In the genomic region with DNA sequence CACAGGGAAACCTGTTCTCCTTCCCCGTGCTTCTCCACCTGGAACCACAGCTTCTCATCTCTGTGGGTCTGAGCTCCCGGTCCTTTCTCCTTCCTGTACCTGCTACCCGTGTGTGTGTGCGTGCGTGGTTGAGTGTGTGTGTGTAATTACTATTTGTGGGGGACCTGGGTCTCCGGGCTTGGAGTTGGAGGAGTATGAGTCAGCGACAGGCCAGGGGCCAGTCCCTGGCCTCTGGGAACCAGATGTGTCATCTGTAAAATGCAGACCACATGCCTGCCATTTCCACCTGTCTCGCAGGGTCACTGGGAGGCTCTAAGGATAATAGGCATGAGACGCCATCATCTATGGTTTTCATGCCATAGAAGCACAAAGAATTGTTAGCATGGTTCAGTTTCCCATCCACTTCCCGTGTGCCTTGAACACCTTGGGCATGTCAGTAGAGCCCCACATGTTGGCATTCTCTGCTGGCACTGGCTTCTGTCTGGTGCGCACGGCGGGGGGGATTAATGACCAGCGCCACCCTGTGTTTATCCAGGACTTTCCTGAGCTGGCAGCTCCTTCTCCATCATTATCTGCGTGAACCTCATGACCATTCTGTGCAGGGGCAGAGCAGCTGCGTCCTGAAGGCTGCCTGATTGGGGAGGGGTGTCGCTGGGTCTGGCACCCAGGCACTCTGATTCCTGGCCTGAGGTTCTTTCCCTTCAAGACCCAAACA, we compare ENCODE assay signal across 10 cellular contexts. TPM values are rescaled to one million over a fixed set of nuclear protein-coding genes. Genes with fewer than 3 reads are reported as not detected.
DNase-seq lines count a peak whose midpoint lies in the region; ATAC-seq and TF ChIP-seq lines count a peak whose summit lies in the region.
"Had no signal": no experiment of that assay in that cellular context is flagged by ENCODE, and none has a peak within 500 bp of the region (broad histone marks: within the 10 kb centered on the region; RNA-seq: fewer than 3 reads in every experiment).

No MANE protein-coding gene starts in this region.

- H3K27ac ChIP-seq in OCI-LY7 (ENCODE audit: low read depth, low read length, poor library complexity, severe bottlenecking) (no peak overlapping the region), WERI-Rb-1 (no peak overlapping the region), thyroid gland (no peak overlapping the region)

- CTCF ChIA-PET in Calu3 (lab: Charles Lee): interaction anchor here (0.6 kb wide), 1 partner anchor 1134 kb away, joined by 3 read pairs; no protein-coding TSS in a partner anchor
- CTCF ChIA-PET in OCI-LY7 (lab: Charles Lee; ENCODE audit: unreplicated experiment): no interaction called here

- TF ChIP-seq POLR2A in thyroid gland (IDR thresholded peaks at IDR 0.05): no peak

- POLR2A ChIA-PET in OCI-LY7 (lab: Charles Lee): no interaction called here

- 63 to 69% methylated on average over 14 to 17 of the region's 17 CpGs for WGBS in thyroid gland, 2 donors

- no peak for ATAC-seq in HG02763 (IDR thresholded peaks at IDR 0.05; ENCODE audit: unreplicated experiment)

- H3K36me3 ChIP-seq in OCI-LY7 (ENCODE audit: insufficient read depth, low read length): no peaks in the 10 kb centered on the region
- peaks cover 12% of the 10 kb centered on the region for H3K36me3 ChIP-seq in WERI-Rb-1
- H3K36me3 ChIP-seq in thyroid gland: no peaks in the 10 kb centered on the region

- intact Hi-C loops in Calu3 (cut with micrococcal nuclease; ENCODE audit: unreplicated experiment) (no loop called here), OCI-LY7 (cut with micrococcal nuclease; ENCODE audit: unreplicated experiment) (no loop called here), thyroid gland (cut with DNase I) (loop anchor here (10.0 kb wide), 1 partner anchor 51 kb away; no protein-coding TSS in a partner anchor)

- H3K4me1 ChIP-seq in OCI-LY7 (ENCODE audit: insufficient read depth, low read length, poor library complexity, severe bottlenecking) (no peaks in the 10 kb centered on the region), thyroid gland (peaks cover 19 to 24% of the 10 kb centered on the region in 2 donors)

- no peaks in the 10 kb centered on the region for H3K79me2 ChIP-seq in OCI-LY7 (ENCODE audit: insufficient read depth, low read depth, low read length)

- no peak overlapping the region for H2AFZ ChIP-seq in OCI-LY7 (ENCODE audit: low read length)

- H3K4me3 ChIP-seq in OCI-LY7 (ENCODE audit: low read depth, low read length, poor library complexity, severe bottlenecking) (no peak overlapping the region), epithelial cell of esophagus (ENCODE audit: low read length) (peak overlapping the region; percentile 97), WERI-Rb-1 (ENCODE audit: low read depth, low read length) (no peak overlapping the region), thyroid gland (replicated peaks in 1 of 3) (no peak overlapping the region)

- no peaks in the 10 kb centered on the region for H3K9me2 ChIP-seq in OCI-LY7 (ENCODE audit: insufficient read depth, low read length)

- H3K9me3 Mint-ChIP-seq in Calu3 (ENCODE audit: low read depth, unreplicated experiment) (no peaks in the 10 kb centered on the region), osteocyte (ENCODE audit: unreplicated experiment) (no peaks in the 10 kb centered on the region)

- H3K27me3 ChIP-seq in WERI-Rb-1 (ENCODE audit: insufficient read depth, low read depth, severe bottlenecking) (no peaks in the 10 kb centered on the region), thyroid gland (no peaks in the 10 kb centered on the region)
- H3K27me3 ChIP-seq: Peyer's patch had no signal

- H3K27ac Mint-ChIP-seq in Calu3 (ENCODE audit: unreplicated experiment): no peak overlapping the region
- peak overlapping the region; percentile 56 for H3K27ac Mint-ChIP-seq in osteocyte (ENCODE audit: unreplicated experiment)

- no peaks in the 10 kb centered on the region for H3K9me3 ChIP-seq in OCI-LY7 (ENCODE audit: low read length)
- H3K9me3 ChIP-seq in WERI-Rb-1 (ENCODE audit: severe bottlenecking): no peaks in the 10 kb centered on the region
- no peaks in the 10 kb centered on the region for H3K9me3 ChIP-seq in thyroid gland
- H3K9me3 ChIP-seq: Peyer's patch had no signal

- H3K4me2 ChIP-seq in OCI-LY7 (ENCODE audit: low read length): no peak overlapping the region

- TF ChIP-seq CTCF in Calu3 (IDR thresholded peaks at IDR 0.05; ENCODE audit: unreplicated experiment) (no peak), OCI-LY7 (conservative IDR thresholded peaks at IDR 0.05; ENCODE audit: low read length) (peak; percentile 35; the same call in 1 of the 2 replicates), epithelial cell of esophagus (IDR thresholded peaks at IDR 0.05; ENCODE audit: insufficient read depth, low read depth, low read length, missing control alignments) (no peak), osteocyte (IDR thresholded peaks at IDR 0.05) (no peak), WERI-Rb-1 (IDR thresholded peaks at IDR 0.05; ENCODE audit: low read depth, low read length) (no peak), thyroid gland (IDR thresholded peaks at IDR 0.05) (no peak)

- no TSS peak for BruUV-seq in Calu3 (replicated peaks; lab: Mats Ljungman, UMichigan)
- no TSS peak for BruUV-seq in OCI-LY7 (replicated peaks; lab: Mats Ljungman, UMichigan)

- H3K4me1 Mint-ChIP-seq in Calu3 (ENCODE audit: low read depth, unreplicated experiment) (peaks cover 19% of the 10 kb centered on the region), osteocyte (ENCODE audit: unreplicated experiment) (peaks cover 25% of the 10 kb centered on the region)

- no peaks in the 10 kb centered on the region for H3K27me3 Mint-ChIP-seq in Calu3 (ENCODE audit: unreplicated experiment)
- H3K27me3 Mint-ChIP-seq in osteocyte (ENCODE audit: unreplicated experiment): no peaks in the 10 kb centered on the region

- H3K36me3 Mint-ChIP-seq in Calu3 (ENCODE audit: insufficient read depth, unreplicated experiment): peaks cover 39% of the 10 kb centered on the region
- H3K36me3 Mint-ChIP-seq in osteocyte (ENCODE audit: unreplicated experiment): peaks cover 6% of the 10 kb centered on the region

- peak overlapping the region; percentile 87 for H3K4me3 Mint-ChIP-seq in Calu3 (ENCODE audit: low read depth, unreplicated experiment)
- H3K4me3 Mint-ChIP-seq in osteocyte (ENCODE audit: unreplicated experiment): peak overlapping the region; percentile 85

- no peaks in the 10 kb centered on the region for H4K20me1 ChIP-seq in OCI-LY7 (ENCODE audit: insufficient read depth, low read length)

- DNase-seq in Calu3 (no peak), OCI-LY7 (ENCODE audit: low spot score) (no peak), epithelial cell of esophagus (ENCODE audit: low read depth) (no peak), osteocyte (ENCODE audit: extremely low spot score, unreplicated experiment) (no peak), WERI-Rb-1 (no peak), CD1c-positive myeloid dendritic cell (ENCODE audit: extremely low spot score) (no peak), thyroid gland (no peak)
- DNase-seq: DMS53, Peyer's patch had no signal

RNA-seq across cellular contexts. Expression of a gene that starts 1.5 kb away (rescaled TPM):
- total RNA-seq in Calu3 (2022) (17.2 and 17.7 TPM in 2 replicates), OCI-LY7 (2022) (0.30 TPM in 1 of 2 replicates, not detected in the other), osteocyte (14.8 and 15.9 TPM in 2 replicates), thyroid gland (10 to 100 TPM; 18.5 to 28.9 (median 19.6) TPM)
- 0.67 and 1.2 TPM in 2 replicates for total RNA-seq in OCI-LY7 (2014; rRNA removed; shearing (Covaris generic))

RNA-seq across cellular contexts. Expression of a gene that starts 14.8 kb away (rescaled TPM):
- total RNA-seq in Calu3 (2022) (not detected in 2 replicates), OCI-LY7 (2022) (0.49 and 0.72 TPM in 2 replicates), osteocyte (not detected in 2 replicates), thyroid gland (not detected)
- total RNA-seq in OCI-LY7 (2014; rRNA removed; shearing (Covaris generic)): 0.09 TPM in 1 of 2 replicates, not detected in the other
- total RNA-seq: Peyer's patch had no signal

RNA-seq across cellular contexts. Expression of a gene that starts 20.9 kb away (rescaled TPM):
- 9.8 and 11.8 TPM in 2 replicates for total RNA-seq in Calu3 (2022)
- total RNA-seq in OCI-LY7 (2014; rRNA removed; shearing (Covaris generic)): 3.4 and 4.8 TPM in 2 replicates
- 8.5 and 9.1 TPM in 2 replicates for total RNA-seq in OCI-LY7 (2022)
- 13.4 and 14.3 TPM in 2 replicates for total RNA-seq in osteocyte
- total RNA-seq in thyroid gland: 10 to 100 TPM in 1 of 4 donors, 1 to 10 TPM in 3; 5.2 to 10.2 (median 8.7) TPM

RNA-seq across cellular contexts. Expression of a gene that starts 48.5 kb away (rescaled TPM):
- total RNA-seq in Calu3 (2022) (81.8 and 89.0 TPM in 2 replicates), OCI-LY7 (2022) (not detected in 2 replicates), osteocyte (8.8 and 13.2 TPM in 2 replicates), thyroid gland (10 to 100 TPM; 24.0 to 53.6 (median 28.9) TPM)
- not detected in 2 replicates for total RNA-seq in OCI-LY7 (2014; rRNA removed; shearing (Covaris generic))
